ENCODE assay signal across 26 cellular contexts in genomic region chr4:164596318-164596878, GRCh38.
"Had no signal": no experiment of that assay in that cellular context is flagged by ENCODE, and none has a peak within 500 bp of the region (broad histone marks: within the 10 kb centered on the region; RNA-seq: fewer than 3 reads in every experiment).

No MANE protein-coding gene starts in this region.

- FAIRE-seq: bronchial epithelial cell had no signal

- H3K4me1 ChIP-seq: ascending aorta, body of pancreas had no signal

- H3K27ac Mint-ChIP-seq: activated B cell treated with CpG ODN at 0.5 μM for 24 hours; activated CD4-positive, alpha-beta T cell treated with anti-CD3 and anti-CD28 coated beads, Interleukin-2, amount 10 ng/mL, durations not matched to agents 24 days and 14 days; activated CD8-positive, alpha-beta memory T cell treated with anti-CD3 and anti-CD28 coated beads, Interleukin-2, amount 10 ng/mL, durations not matched to agents 7 days and 5 days; activated naive CD4-positive, alpha-beta T cell treated with anti-CD3 and anti-CD28 coated beads, Interleukin-2, amount 50 U/mL, for 24 hours; activated T-cell treated with anti-CD3 and anti-CD28 coated beads, Interleukin-2, amount 50 U/mL, for 24 hours; activated T-helper 1 cell treated with anti-CD3 and anti-CD28 coated beads, Interleukin-12 subunit alpha, Interleukin-12 subunit beta, Interleukin-2, Interleukin-4 antibody, amounts not matched to agents 30 ng/mL and 10 ng/mL and 1 ng/mL, durations not matched to agents 14 hours and 24 hours and 36 hours; T-helper 17 cell had no signal

- H3K27ac ChIP-seq: ascending aorta, body of pancreas had no signal

- ATAC-seq: activated CD8-positive, alpha-beta memory T cell treated with anti-CD3 and anti-CD28 coated beads, Interleukin-2, amount 10 ng/mL, durations not matched to agents 7 days and 5 days; body of pancreas; T-helper 17 cell had no signal

- H3K9me3 Mint-ChIP-seq: activated B cell treated with CpG ODN at 0.5 μM for 24 hours; activated CD4-positive, alpha-beta T cell treated with anti-CD3 and anti-CD28 coated beads, Interleukin-2, amount 10 ng/mL, durations not matched to agents 24 days and 14 days; activated T-cell treated with anti-CD3 and anti-CD28 coated beads, Interleukin-2, amount 50 U/mL, for 24 hours; activated T-helper 1 cell treated with anti-CD3 and anti-CD28 coated beads, Interleukin-12 subunit alpha, Interleukin-12 subunit beta, Interleukin-2, Interleukin-4 antibody, amounts not matched to agents 30 ng/mL and 10 ng/mL and 1 ng/mL, durations not matched to agents 14 hours and 24 hours and 36 hours; central memory CD8-positive, alpha-beta T cell had no signal

- H3K27me3 Mint-ChIP-seq: activated B cell treated with CpG ODN at 0.5 μM for 24 hours; activated CD4-positive, alpha-beta T cell treated with anti-CD3 and anti-CD28 coated beads, Interleukin-2, amount 10 ng/mL, durations not matched to agents 24 days and 14 days; activated CD8-positive, alpha-beta memory T cell treated with anti-CD3 and anti-CD28 coated beads, Interleukin-2, amount 10 ng/mL, durations not matched to agents 7 days and 5 days; activated T-cell treated with anti-CD3 and anti-CD28 coated beads, Interleukin-2, amount 50 U/mL, for 24 hours; central memory CD8-positive, alpha-beta T cell had no signal

- H3K4me3 ChIP-seq: ascending aorta, body of pancreas had no signal

- H3K27me3 ChIP-seq: ascending aorta, body of pancreas had no signal

- H3K4me1 Mint-ChIP-seq: activated B cell treated with CpG ODN at 0.5 μM for 24 hours; activated CD4-positive, alpha-beta T cell treated with anti-CD3 and anti-CD28 coated beads, Interleukin-2, amount 10 ng/mL, durations not matched to agents 24 days and 14 days; activated CD8-positive, alpha-beta memory T cell treated with anti-CD3 and anti-CD28 coated beads, Interleukin-2, amount 10 ng/mL, durations not matched to agents 7 days and 5 days; activated naive CD4-positive, alpha-beta T cell treated with anti-CD3 and anti-CD28 coated beads, Interleukin-2, amount 50 U/mL, for 24 hours; central memory CD8-positive, alpha-beta T cell; T-helper 17 cell had no signal

- DNase-seq: activated B cell treated with CpG ODN at 0.5 μM for 24 hours; activated CD4-positive, alpha-beta T cell treated with anti-CD3 and anti-CD28 coated beads for 1 hour; activated CD4-positive, alpha-beta T cell treated with anti-CD3 and anti-CD28 coated beads, Interleukin-2, amount 10 ng/mL, durations not matched to agents 24 days and 14 days; activated CD4-positive, alpha-beta T cell treated with anti-CD3 and anti-CD28 coated beads, Interleukin-2, amount 50 U/mL, for 48 hours; activated CD8-positive, alpha-beta memory T cell treated with anti-CD3 and anti-CD28 coated beads, Interleukin-2, amount 10 ng/mL, durations not matched to agents 7 days and 5 days; activated effector memory CD4-positive, alpha-beta T cell treated with Interleukin-2 at 50 U/mL for 16 hours; activated naive CD4-positive, alpha-beta T cell; activated T-cell treated with anti-CD3 and anti-CD28 coated beads, Interleukin-2, amount 50 U/mL, for 24 hours; body of pancreas; Kasumi-1; NCI-H1092 treated with DMSO at 0.1 percent for 48 hours; NCI-H1694; NCI-H2029 treated with DMSO at 0.1 percent for 48 hours; NCI-H345; NCI-H510A; NCI-H526 treated with DMSO at 0.1 percent for 48 hours; NCI-H82; NK-92 treated with Interleukin-12 subunit alpha and Interleukin-12 subunit beta, amount 100 ng/mL, for 24 hours; SIG-M5; T-helper 17 cell; T-helper 9 cell had no signal

- H3K36me3 ChIP-seq: ascending aorta had no signal

- H3K4me3 Mint-ChIP-seq: activated B cell treated with CpG ODN at 0.5 μM for 24 hours; activated CD4-positive, alpha-beta T cell treated with anti-CD3 and anti-CD28 coated beads, Interleukin-2, amount 10 ng/mL, durations not matched to agents 24 days and 14 days; activated CD8-positive, alpha-beta memory T cell treated with anti-CD3 and anti-CD28 coated beads, Interleukin-2, amount 10 ng/mL, durations not matched to agents 7 days and 5 days; activated naive CD4-positive, alpha-beta T cell treated with anti-CD3 and anti-CD28 coated beads, Interleukin-2, amount 50 U/mL, for 24 hours; activated T-cell treated with anti-CD3 and anti-CD28 coated beads, Interleukin-2, amount 50 U/mL, for 24 hours; activated T-helper 1 cell treated with anti-CD3 and anti-CD28 coated beads, Interleukin-12 subunit alpha, Interleukin-12 subunit beta, Interleukin-2, Interleukin-4 antibody, amounts not matched to agents 30 ng/mL and 10 ng/mL and 1 ng/mL, durations not matched to agents 14 hours and 24 hours and 36 hours; central memory CD8-positive, alpha-beta T cell; T-helper 17 cell had no signal

- H3K36me3 Mint-ChIP-seq: activated CD8-positive, alpha-beta memory T cell treated with anti-CD3 and anti-CD28 coated beads, Interleukin-2, amount 10 ng/mL, durations not matched to agents 7 days and 5 days; activated naive CD4-positive, alpha-beta T cell treated with anti-CD3 and anti-CD28 coated beads, Interleukin-2, amount 50 U/mL, for 24 hours had no signal

- H3K9me3 ChIP-seq: ascending aorta, body of pancreas had no signal
